Comparison of ENCODE assay signal across 10 cellular contexts in the genomic region with DNA sequence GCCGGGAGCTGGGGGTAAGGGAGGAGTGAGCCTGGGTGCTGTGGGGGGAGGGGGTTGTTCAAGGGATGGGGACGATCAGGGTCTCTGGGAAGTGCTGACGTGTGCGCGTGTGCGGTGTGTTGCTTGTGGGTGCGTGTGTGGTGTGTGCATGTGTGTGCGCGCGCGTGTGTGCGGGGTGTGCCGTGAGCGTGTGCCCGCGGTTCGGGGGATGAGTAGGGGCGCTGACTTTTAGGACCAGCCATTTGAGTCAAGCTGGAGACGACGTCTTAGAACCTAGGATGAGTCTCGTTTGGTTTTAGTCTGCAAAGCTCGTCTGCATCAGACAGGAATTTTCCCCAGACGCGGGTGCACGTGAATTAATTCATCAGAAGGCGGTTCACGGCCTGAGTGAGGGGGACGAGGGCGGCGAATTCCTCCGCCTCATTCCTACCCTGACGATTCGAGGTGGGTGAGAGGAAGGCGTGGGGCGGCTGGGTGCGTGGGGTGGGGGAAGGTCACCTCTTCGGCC. TPM values are rescaled to one million over a fixed set of nuclear protein-coding genes. Genes with fewer than 3 reads are reported as not detected.
DNase-seq lines count a peak whose midpoint lies in the region; ATAC-seq and TF ChIP-seq lines count a peak whose summit lies in the region.
"Had no signal": no experiment of that assay in that cellular context is flagged by ENCODE, and none has a peak within 500 bp of the region (broad histone marks: within the 10 kb centered on the region; RNA-seq: fewer than 3 reads in every experiment).

No MANE protein-coding gene starts in this region.

- peaks cover 2% of the 10 kb centered on the region for H3K9me3 Mint-ChIP-seq in stimulated activated memory B cell treated with anti-CD40 and anti-IgM and Interleukin-4, amounts not matched to agents 10 μg/mL and 1 μg/mL and 100 μg/mL, for 72 hours

- no peaks in the 10 kb centered on the region for H4K20me1 ChIP-seq in hepatocyte (ENCODE audit: insufficient read depth, poor library complexity, severe bottlenecking)
- no peaks in the 10 kb centered on the region for H4K20me1 ChIP-seq in OCI-LY7 (ENCODE audit: insufficient read depth, low read length)

- H3K27me3 ChIP-seq in hepatocyte: peaks cover 80% of the 10 kb centered on the region

- no peaks in the 10 kb centered on the region for H3K9me3 ChIP-seq in hepatocyte (ENCODE audit: low read depth)
- no peaks in the 10 kb centered on the region for H3K9me3 ChIP-seq in OCI-LY7 (ENCODE audit: low read length)

- no peaks in the 10 kb centered on the region for H3K4me1 ChIP-seq in hepatocyte (ENCODE audit: insufficient read depth)
- no peaks in the 10 kb centered on the region for H3K4me1 ChIP-seq in OCI-LY7 (ENCODE audit: insufficient read depth, low read length, poor library complexity, severe bottlenecking)

- CTCF ChIA-PET in OCI-LY7 (lab: Charles Lee; ENCODE audit: unreplicated experiment): no interaction called here

- peaks cover 25% of the 10 kb centered on the region for H3K4me1 Mint-ChIP-seq in stimulated activated memory B cell treated with anti-CD40 and anti-IgM and Interleukin-4, amounts not matched to agents 10 μg/mL and 1 μg/mL and 100 μg/mL, for 72 hours

- peak overlapping the region; percentile 39 for H3K4me3 Mint-ChIP-seq in stimulated activated memory B cell treated with anti-CD40 and anti-IgM and Interleukin-4, amounts not matched to agents 10 μg/mL and 1 μg/mL and 100 μg/mL, for 72 hours

- POLR2A ChIA-PET in OCI-LY7 (lab: Charles Lee): no interaction called here

- no TSS peak for BruUV-seq in OCI-LY7 (replicated peaks; lab: Mats Ljungman, UMichigan)

- 3% methylated on average over 32 of the region's 37 CpGs for WGBS in hepatocyte (ENCODE audit: low lambda C conversion rate, missing lambda C conversion rate)

- H3K36me3 Mint-ChIP-seq in stimulated activated memory B cell treated with anti-CD40 and anti-IgM and Interleukin-4, amounts not matched to agents 10 μg/mL and 1 μg/mL and 100 μg/mL, for 72 hours: peaks cover 5% of the 10 kb centered on the region

- intact Hi-C loops in OCI-LY7 (cut with micrococcal nuclease; ENCODE audit: unreplicated experiment): no loop called here

- H3K79me2 ChIP-seq in hepatocyte (no peaks in the 10 kb centered on the region), OCI-LY7 (ENCODE audit: insufficient read depth, low read depth, low read length) (no peaks in the 10 kb centered on the region)

- no peaks in the 10 kb centered on the region for H3K36me3 ChIP-seq in hepatocyte (replicated peaks; ENCODE audit: insufficient read depth, low read depth)
- no peaks in the 10 kb centered on the region for H3K36me3 ChIP-seq in OCI-LY7 (ENCODE audit: insufficient read depth, low read length)

- H3K27ac Mint-ChIP-seq in stimulated activated memory B cell treated with anti-CD40 and anti-IgM and Interleukin-4, amounts not matched to agents 10 μg/mL and 1 μg/mL and 100 μg/mL, for 72 hours: no peak overlapping the region

- peaks cover 83% of the 10 kb centered on the region for H3K27me3 Mint-ChIP-seq in stimulated activated memory B cell treated with anti-CD40 and anti-IgM and Interleukin-4, amounts not matched to agents 10 μg/mL and 1 μg/mL and 100 μg/mL, for 72 hours

- no peaks in the 10 kb centered on the region for H3K9me2 ChIP-seq in hepatocyte (replicated peaks; ENCODE audit: insufficient read depth)
- no peaks in the 10 kb centered on the region for H3K9me2 ChIP-seq in OCI-LY7 (ENCODE audit: insufficient read depth, low read length)

- H3K27ac ChIP-seq in hepatocyte: no peak overlapping the region
- H3K27ac ChIP-seq in OCI-LY7 (ENCODE audit: low read depth, low read length, poor library complexity, severe bottlenecking): no peak overlapping the region

- peak; percentile 33 for DNase-seq in activated effector memory CD4-positive, alpha-beta T cell treated with anti-CD3 and anti-CD28 coated beads, Interleukin-2, amount 50 U/mL, for 16 hours
- DNase-seq in activated effector memory CD4-positive, alpha-beta T cell treated with Interleukin-2 at 50 U/mL for 16 hours: no peak
- DNase-seq in SK-N-DZ (ENCODE audit: low spot score) (peak; percentile 56), hepatocyte (ENCODE audit: low spot score) (no peak), OCI-LY7 (ENCODE audit: low spot score) (no peak), foreskin melanocyte (no peak)
- DNase-seq: left ventricle myocardium superior, NCI-H2107 had no signal

- no peak for ATAC-seq in stimulated activated memory B cell treated with anti-CD40 and anti-IgM and Interleukin-4, amounts not matched to agents 10 μg/mL and 1 μg/mL and 100 μg/mL, for 72 hours
- no peak for ATAC-seq in HG03045 (IDR thresholded peaks at IDR 0.05; ENCODE audit: unreplicated experiment)
- ATAC-seq: left ventricle myocardium superior had no signal

- TF ChIP-seq CTCF in hepatocyte (IDR thresholded peaks at IDR 0.05; ENCODE audit: poor library complexity): no peak
- no peak for TF ChIP-seq CTCF in OCI-LY7 (conservative IDR thresholded peaks at IDR 0.05; ENCODE audit: low read length)

- no peak overlapping the region for H2AFZ ChIP-seq in hepatocyte
- H2AFZ ChIP-seq in OCI-LY7 (ENCODE audit: low read length): no peak overlapping the region

- peak overlapping the region; percentile 63 for H3K4me2 ChIP-seq in hepatocyte
- H3K4me2 ChIP-seq in OCI-LY7 (ENCODE audit: low read length): no peak overlapping the region

- no peak overlapping the region for H3K4me3 ChIP-seq in hepatocyte
- H3K4me3 ChIP-seq in OCI-LY7 (ENCODE audit: low read depth, low read length, poor library complexity, severe bottlenecking): no peak overlapping the region

RNA-seq across cellular contexts. Expression of gene TMEM271, which starts 0.9 kb away (rescaled TPM):
- polyA plus RNA-seq in SK-N-DZ (2014; cell fraction: cytosol; rRNA removed): 6.6 and 11.4 TPM in 2 replicates
- polyA plus RNA-seq in SK-N-DZ (2014; cell fraction: nucleus; rRNA removed): 17.7 and 24.2 TPM in 2 replicates
- total RNA-seq in hepatocyte: not detected in 2 replicates
- polyA plus RNA-seq in hepatocyte: not detected in 2 replicates
- not detected in 2 replicates for total RNA-seq in OCI-LY7 (2014; rRNA removed; shearing (Covaris generic))
- total RNA-seq in OCI-LY7 (2022): not detected in 2 replicates
- total RNA-seq: left ventricle myocardium superior had no signal

RNA-seq across cellular contexts. Expression of gene PDE6B, which starts 48.3 kb away (rescaled TPM):
- 3.5 and 7.5 TPM in 2 replicates for polyA plus RNA-seq in SK-N-DZ (2014; cell fraction: cytosol; rRNA removed)
- polyA plus RNA-seq in SK-N-DZ (2014; cell fraction: nucleus; rRNA removed): 1.8 and 9.4 TPM in 2 replicates
- total RNA-seq in hepatocyte (17.3 and 29.5 TPM in 2 replicates), OCI-LY7 (2022) (not detected in 2 replicates)
- 24.1 and 26.1 TPM in 2 replicates for polyA plus RNA-seq in hepatocyte
- total RNA-seq in OCI-LY7 (2014; rRNA removed; shearing (Covaris generic)): not detected in 2 replicates

Comparison
In these comparisons a context has a peak if more than half of its experiments do, and no peak if none do; other contexts are left out.
1. DNase-seq: peak in activated effector memory CD4-positive, alpha-beta T cell treated with anti-CD3 and anti-CD28 coated beads, Interleukin-2, amount 50 U/mL, for 16 hours (single experiment) and SK-N-DZ (single experiment); none in activated effector memory CD4-positive, alpha-beta T cell treated with Interleukin-2 at 50 U/mL for 16 hours (single experiment), hepatocyte (single experiment), OCI-LY7 (single experiment) and foreskin melanocyte (single experiment).
2. RNA of gene PDE6B, which starts 48.3 kb away (total RNA-seq): 17.3 to 29.5 TPM in hepatocyte; not detected in OCI-LY7; every median in the first group is over 10 times any median in the second.